In the genomic region with DNA sequence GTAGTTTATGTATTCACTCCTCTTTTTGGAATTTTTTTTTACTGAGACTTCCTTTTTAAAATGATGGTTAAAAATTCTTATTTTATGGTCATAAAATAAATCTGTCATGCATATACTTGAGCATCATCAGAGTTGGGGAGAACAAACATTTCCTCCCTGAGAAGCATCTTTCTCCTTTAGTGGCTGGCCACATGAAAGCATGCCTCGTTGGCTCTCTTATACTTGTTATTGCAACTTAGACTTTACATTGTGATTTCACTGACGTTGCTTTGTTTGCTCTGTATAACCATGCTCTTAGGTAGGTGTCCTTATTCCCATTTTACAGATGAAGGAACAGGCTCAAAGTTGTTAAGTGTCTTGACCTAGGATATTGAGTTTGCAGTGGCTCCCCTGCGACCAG, we compare ENCODE assay signal across 25 cellular contexts.
"Had no signal": no experiment of that assay in that cellular context is flagged by ENCODE, and none has a peak within 500 bp of the region (broad histone marks: within the 10 kb centered on the region; RNA-seq: fewer than 3 reads in every experiment).

No MANE protein-coding gene starts in this region.

- H3K4me3 ChIP-seq: colonic mucosa, esophagus squamous epithelium, gastrocnemius medialis, heart right ventricle, left lung, lower lobe of right lung, mucosa of descending colon had no signal

- H3K27me3 ChIP-seq: colonic mucosa, esophagus squamous epithelium, gastrocnemius medialis, heart right ventricle, left lung had no signal

- H3K9me3 ChIP-seq: colonic mucosa, esophagus squamous epithelium, gastrocnemius medialis, heart right ventricle, left lung, lower lobe of right lung, mucosa of descending colon had no signal

- DNase-seq: colonic mucosa; cortex of kidney; effector CD8-positive, alpha-beta T cell; effector memory CD8-positive, alpha-beta T cell; endodermal cell; erythroblast; esophagus squamous epithelium; foreskin fibroblast; foreskin melanocyte; gastrocnemius medialis; glutamatergic neuron; head of caudate nucleus; heart right ventricle; hippocampal formation; left cardiac atrium; left lung; left ventricle myocardium superior; lower lobe of right lung; mesenchymal stem cell; mucosa of descending colon; naive B cell had no signal

- H3K36me3 ChIP-seq: colonic mucosa, gastrocnemius medialis, left lung, lower lobe of right lung had no signal

- H3K36me3 Mint-ChIP-seq: naive B cell had no signal

- H3K27ac Mint-ChIP-seq: dendritic cell treated with granulocyte-macrophage colony-stimulating factor and Interleukin-4, amounts not matched to agents 40 ng/mL and 50 ng/mL, for 4 days; endodermal cell; mesothelial cell of epicardium had no signal

- H3K4me1 ChIP-seq: colonic mucosa, esophagus squamous epithelium, gastrocnemius medialis, heart right ventricle, left lung, lower lobe of right lung had no signal

- H3K9me3 Mint-ChIP-seq: dendritic cell treated with granulocyte-macrophage colony-stimulating factor and Interleukin-4, amounts not matched to agents 40 ng/mL and 50 ng/mL, for 4 days; effector memory CD8-positive, alpha-beta T cell; endodermal cell; mesothelial cell of epicardium; naive B cell had no signal

- ATAC-seq: effector memory CD8-positive, alpha-beta T cell; esophagus mucosa; gastrocnemius medialis; heart right ventricle; left cardiac atrium; left lung; left ventricle myocardium superior; lower lobe of right lung; mucosa of descending colon had no signal

- H3K27me3 Mint-ChIP-seq: dendritic cell treated with granulocyte-macrophage colony-stimulating factor and Interleukin-4, amounts not matched to agents 40 ng/mL and 50 ng/mL, for 4 days; effector memory CD8-positive, alpha-beta T cell; naive B cell had no signal

- H3K4me3 Mint-ChIP-seq: dendritic cell treated with granulocyte-macrophage colony-stimulating factor and Interleukin-4, amounts not matched to agents 40 ng/mL and 50 ng/mL, for 4 days; effector memory CD8-positive, alpha-beta T cell; endodermal cell; mesothelial cell of epicardium; naive B cell had no signal

- H3K27ac ChIP-seq: colonic mucosa, epithelial cell of prostate, esophagus squamous epithelium, gastrocnemius medialis, heart right ventricle, left lung, lower lobe of right lung had no signal
